Comparison of ENCODE assay signal across 1 cellular context in genomic region chr12:108618079-108618952, GRCh38.
TF ChIP-seq lines count a peak whose summit lies in the region.

No MANE protein-coding gene starts in this region.

TF ChIP-seq in GM12878, 131 proteins besides CTCF, POLR2A, EP300 and RAD21 (continued from another document):
- TF ChIP-seq MEF2A (IDR thresholded peaks at IDR 0.05; ENCODE audit: insufficient read depth, low read depth, low read length) = 0 out of 2 replicates have a peak, but pooled peaks have one; percentile 12
- peak; percentile 5 to 55; a peak in 3 of 4 replicates for TF ChIP-seq IKZF2 (IDR thresholded peaks at IDR 0.05)
- TF ChIP-seq MXI1 (IDR thresholded peaks at IDR 0.05; ENCODE audit: low read depth, low read length) = no peak
- TF ChIP-seq IKZF1 (conservative IDR thresholded peaks at IDR 0.05) = peak; percentile 33
- peak; percentile 38; the same call in 1 of the 2 replicates for TF ChIP-seq TCF3 (IDR thresholded peaks at IDR 0.05; ENCODE audit: borderline replicate concordance, insufficient read depth, low read depth, low read length)
- no peak for TF ChIP-seq BCLAF1 (IDR thresholded peaks at IDR 0.05)
- 0 out of 2 replicates have a peak, but pooled peaks have one; percentile 72 for TF ChIP-seq STAT1 (conservative IDR thresholded peaks at IDR 0.05)
